In genomic region chrX:47311857-47312774, GRCh38 we compare ENCODE assay signal across 1 cellular context.
TF ChIP-seq lines count a peak whose summit lies in the region.

No MANE protein-coding gene starts in this region.

TF ChIP-seq in WTC11, 78 proteins besides CTCF, POLR2A, EP300 and RAD21 (continued from another document):
- no peak for TF ChIP-seq ARID4B (CRISPR knock-in tag; IDR thresholded peaks at IDR 0.05; ENCODE audit: borderline replicate concordance)
- TF ChIP-seq, protein P1, sequence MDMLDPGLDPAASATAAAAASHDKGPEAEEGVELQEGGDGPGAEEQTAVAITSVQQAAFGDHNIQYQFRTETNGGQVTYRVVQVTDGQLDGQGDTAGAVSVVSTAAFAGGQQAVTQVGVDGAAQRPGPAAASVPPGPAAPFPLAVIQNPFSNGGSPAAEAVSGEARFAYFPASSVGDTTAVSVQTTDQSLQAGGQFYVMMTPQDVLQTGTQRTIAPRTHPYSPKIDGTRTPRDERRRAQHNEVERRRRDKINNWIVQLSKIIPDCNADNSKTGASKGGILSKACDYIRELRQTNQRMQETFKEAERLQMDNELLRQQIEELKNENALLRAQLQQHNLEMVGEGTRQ (CRISPR knock-in tag; IDR thresholded peaks at IDR 0.05) = no peak
- TF ChIP-seq, protein P2, sequence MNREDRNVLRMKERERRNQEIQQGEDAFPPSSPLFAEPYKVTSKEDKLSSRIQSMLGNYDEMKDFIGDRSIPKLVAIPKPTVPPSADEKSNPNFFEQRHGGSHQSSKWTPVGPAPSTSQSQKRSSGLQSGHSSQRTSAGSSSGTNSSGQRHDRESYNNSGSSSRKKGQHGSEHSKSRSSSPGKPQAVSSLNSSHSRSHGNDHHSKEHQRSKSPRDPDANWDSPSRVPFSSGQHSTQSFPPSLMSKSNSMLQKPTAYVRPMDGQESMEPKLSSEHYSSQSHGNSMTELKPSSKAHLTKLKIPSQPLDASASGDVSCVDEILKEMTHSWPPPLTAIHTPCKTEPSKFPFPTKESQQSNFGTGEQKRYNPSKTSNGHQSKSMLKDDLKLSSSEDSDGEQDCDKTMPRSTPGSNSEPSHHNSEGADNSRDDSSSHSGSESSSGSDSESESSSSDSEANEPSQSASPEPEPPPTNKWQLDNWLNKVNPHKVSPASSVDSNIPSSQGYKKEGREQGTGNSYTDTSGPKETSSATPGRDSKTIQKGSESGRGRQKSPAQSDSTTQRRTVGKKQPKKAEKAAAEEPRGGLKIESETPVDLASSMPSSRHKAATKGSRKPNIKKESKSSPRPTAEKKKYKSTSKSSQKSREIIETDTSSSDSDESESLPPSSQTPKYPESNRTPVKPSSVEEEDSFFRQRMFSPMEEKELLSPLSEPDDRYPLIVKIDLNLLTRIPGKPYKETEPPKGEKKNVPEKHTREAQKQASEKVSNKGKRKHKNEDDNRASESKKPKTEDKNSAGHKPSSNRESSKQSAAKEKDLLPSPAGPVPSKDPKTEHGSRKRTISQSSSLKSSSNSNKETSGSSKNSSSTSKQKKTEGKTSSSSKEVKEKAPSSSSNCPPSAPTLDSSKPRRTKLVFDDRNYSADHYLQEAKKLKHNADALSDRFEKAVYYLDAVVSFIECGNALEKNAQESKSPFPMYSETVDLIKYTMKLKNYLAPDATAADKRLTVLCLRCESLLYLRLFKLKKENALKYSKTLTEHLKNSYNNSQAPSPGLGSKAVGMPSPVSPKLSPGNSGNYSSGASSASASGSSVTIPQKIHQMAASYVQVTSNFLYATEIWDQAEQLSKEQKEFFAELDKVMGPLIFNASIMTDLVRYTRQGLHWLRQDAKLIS (CRISPR knock-in tag; IDR thresholded peaks at IDR 0.05; ENCODE audit: borderline replicate concordance) = no peak
- TF ChIP-seq GABPB1 (CRISPR knock-in tag; IDR thresholded peaks at IDR 0.05) = no peak
- no peak for TF ChIP-seq STAT6 (CRISPR knock-in tag; conservative IDR thresholded peaks at IDR 0.05; ENCODE audit: low read depth)
- TF ChIP-seq ZNF317 (CRISPR knock-in tag; IDR thresholded peaks at IDR 0.05; ENCODE audit: borderline replicate concordance, low read depth) = no peak
